In the genomic region with DNA sequence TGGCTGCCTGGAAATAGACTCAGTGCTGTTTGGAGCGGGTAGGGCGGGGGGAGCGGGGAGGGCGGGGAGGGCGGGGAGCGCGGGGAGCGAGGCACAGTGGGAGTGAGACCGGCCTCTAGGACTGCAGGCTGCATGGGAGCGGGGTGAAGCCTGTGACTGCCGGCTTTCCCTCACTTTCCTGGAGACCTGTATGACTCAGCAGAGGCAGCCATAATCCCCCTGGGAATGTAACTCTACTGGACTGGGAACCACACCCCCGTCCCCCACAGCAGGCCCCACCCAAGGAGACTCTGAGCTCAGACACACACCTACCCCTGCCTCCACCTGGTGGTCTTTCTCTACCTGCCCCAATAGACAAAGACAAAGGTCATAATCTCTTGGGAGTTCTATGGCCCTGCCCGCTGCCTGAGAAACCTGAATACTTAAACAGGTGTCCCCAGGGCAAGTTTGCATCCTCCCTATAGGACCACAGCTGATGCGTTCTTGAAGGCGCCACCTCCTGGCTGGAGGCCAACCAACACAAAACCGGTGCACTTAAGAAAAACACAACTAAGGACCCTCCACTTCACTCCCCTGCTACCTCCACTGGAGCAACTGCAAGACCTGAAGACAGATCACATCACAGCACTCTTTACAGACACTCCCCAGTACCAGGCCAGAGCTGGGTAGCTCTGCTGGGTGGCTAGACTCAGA, we compare ENCODE assay signal across 11 cellular contexts. TPM values are rescaled to one million over a fixed set of nuclear protein-coding genes. Genes with fewer than 3 reads are reported as not detected.
DNase-seq lines count a peak whose midpoint lies in the region; ATAC-seq and TF ChIP-seq lines count a peak whose summit lies in the region.
"Had no signal": no experiment of that assay in that cellular context is flagged by ENCODE, and none has a peak within 500 bp of the region (broad histone marks: within the 10 kb centered on the region; RNA-seq: fewer than 3 reads in every experiment).

No MANE protein-coding gene starts in this region.

- H3K4me1 ChIP-seq in neural progenitor cell: peaks cover 8% of the 10 kb centered on the region

- H3K4me1 Mint-ChIP-seq in neural progenitor cell: no peaks in the 10 kb centered on the region

- peak overlapping the region; percentile 74 for H3K4me3 Mint-ChIP-seq in neural progenitor cell

- no peaks in the 10 kb centered on the region for H3K36me3 ChIP-seq in brain microvascular endothelial cell (replicated peaks)
- no peaks in the 10 kb centered on the region for H3K36me3 ChIP-seq in neural progenitor cell

- no peaks in the 10 kb centered on the region for H3K27me3 ChIP-seq in brain microvascular endothelial cell (replicated peaks)
- H3K27me3 ChIP-seq in neural progenitor cell: no peaks in the 10 kb centered on the region

- peaks cover 20% of the 10 kb centered on the region for H3K36me3 Mint-ChIP-seq in neural progenitor cell

- H3K4me2 ChIP-seq in neural progenitor cell: peak overlapping the region; percentile 67
- H3K4me2 ChIP-seq: SK-N-SH had no signal

- ATAC-seq in HG03175 (IDR thresholded peaks at IDR 0.05; ENCODE audit: unreplicated experiment): no peak
- ATAC-seq in GM18909 (IDR thresholded peaks at IDR 0.05; ENCODE audit: poor library complexity, unreplicated experiment): no peak

- peaks cover 19% of the 10 kb centered on the region for H3K79me2 ChIP-seq in neural progenitor cell (ENCODE audit: low read depth)

- H3K27ac ChIP-seq in brain microvascular endothelial cell (no peak overlapping the region), neural progenitor cell (peak overlapping the region; percentile 76)

- H3F3A ChIP-seq in neural progenitor cell (ENCODE audit: low read depth): peaks cover 17% of the 10 kb centered on the region

- peaks cover 2% of the 10 kb centered on the region for H3K27me3 Mint-ChIP-seq in neural progenitor cell (ENCODE audit: insufficient read depth, low read depth)

- DNase-seq in GM13977 (ENCODE audit: low spot score) (no peak), NCI-H1436 (lab: John Stamatoyannopoulos, UW) (peak; percentile 90), brain microvascular endothelial cell (peak; percentile 29), neural progenitor cell (ENCODE audit: low spot score) (peak; percentile 74), ureter (ENCODE audit: low spot score) (no peak)
- DNase-seq: activated CD8-positive, alpha-beta memory T cell treated with anti-CD3 and anti-CD28 coated beads, Interleukin-2, amount 50 U/mL, for 48 hours; cerebellar nuclear complex; NCI-H1417; SK-N-SH had no signal

- no peak overlapping the region for H3K9ac ChIP-seq in neural progenitor cell
- H3K9ac ChIP-seq: SK-N-SH had no signal

- in situ Hi-C loops in GM13977 (cut with MboI; ENCODE audit: low pct_unique_long_range_greater_than_20kb, low sequenced_read_pairs, unreplicated experiment) (no loop called here), brain microvascular endothelial cell (cut with HindIII; ENCODE audit: low pct_ligation_motif_present, low sequenced_read_pairs) (no loop called here)

- H3K4me3 ChIP-seq in brain microvascular endothelial cell (ENCODE audit: low read depth, low read length): no peak overlapping the region
- peak overlapping the region; percentile 45 for H3K4me3 ChIP-seq in neural progenitor cell

- TF ChIP-seq CTCF in GM13977 (IDR thresholded peaks at IDR 0.05; ENCODE audit: extremely low read depth, insufficient read depth, missing control alignments) (peak; percentile 24), brain microvascular endothelial cell (IDR thresholded peaks at IDR 0.05; ENCODE audit: low read depth, low read length, missing control alignments) (no peak), neural progenitor cell (IDR thresholded peaks at IDR 0.05) (peak; percentile 59)

- H3K9me3 Mint-ChIP-seq in neural progenitor cell: peaks cover 17% of the 10 kb centered on the region

- H4K20me1 ChIP-seq in neural progenitor cell (ENCODE audit: low read depth): no peaks in the 10 kb centered on the region

- peak overlapping the region; percentile 68 for H2AFZ ChIP-seq in neural progenitor cell (replicated peaks)

- H3K27ac Mint-ChIP-seq in neural progenitor cell: peak overlapping the region; percentile 46

- peaks cover 5% of the 10 kb centered on the region for H3K9me3 ChIP-seq in neural progenitor cell (ENCODE audit: low read depth)
- H3K9me3 ChIP-seq: SK-N-SH had no signal

RNA-seq across cellular contexts. Expression of gene HDAC8, which starts 18.0 kb away (rescaled TPM):
- total RNA-seq in neural progenitor cell (ENCODE audit: low replicate concordance) (28.4 and 37.8 TPM in 2 replicates), ureter (42.1 TPM)

Comparison
In these comparisons a context has a peak if more than half of its experiments do, and no peak if none do; other contexts are left out.
1. DNase-seq: peak in NCI-H1436 (single experiment), brain microvascular endothelial cell (single experiment) and neural progenitor cell (single experiment); none in GM13977 (single experiment) and ureter (single experiment).